Comparison of ENCODE assay signal across 20 cellular contexts in genomic region chr10:10665750-10666149, GRCh38.
DNase-seq lines count a peak whose midpoint lies in the region; ATAC-seq and TF ChIP-seq lines count a peak whose summit lies in the region.
"Had no signal": no experiment of that assay in that cellular context is flagged by ENCODE, and none has a peak within 500 bp of the region (broad histone marks: within the 10 kb centered on the region; RNA-seq: fewer than 3 reads in every experiment).

No MANE protein-coding gene starts in this region.

- H4K20me1 ChIP-seq in GM23338 (replicated peaks; ENCODE audit: insufficient read depth) (no peaks in the 10 kb centered on the region), neural progenitor cell (ENCODE audit: low read depth) (no peaks in the 10 kb centered on the region)
- H4K20me1 ChIP-seq: BLaER1 had no signal

- H3K4me2 ChIP-seq in GM23338, result no peak overlapping the region
- H3K4me2 ChIP-seq in neural progenitor cell, result no peak overlapping the region
- H3K4me2 ChIP-seq: BLaER1 had no signal

- no peak overlapping the region for H3K9ac ChIP-seq in neural progenitor cell
- H3K9ac ChIP-seq: BLaER1 had no signal

- H3K4me3 Mint-ChIP-seq in GM23338, result no peak overlapping the region
- H3K4me3 Mint-ChIP-seq in neural progenitor cell, result no peak overlapping the region
- H3K4me3 Mint-ChIP-seq: CD14-positive monocyte; CD4-positive, alpha-beta memory T cell; HFFc6 had no signal

- no peak for TF ChIP-seq POLR2A in testis (IDR thresholded peaks at IDR 0.05)
- no peak for TF ChIP-seq POLR2A in sigmoid colon (IDR thresholded peaks at IDR 0.05)

- H3K27me3 Mint-ChIP-seq in GM23338 (ENCODE audit: insufficient read depth, low read depth, poor library complexity) (peaks cover 6% of the 10 kb centered on the region), neural progenitor cell (ENCODE audit: insufficient read depth, low read depth) (peaks cover 7% of the 10 kb centered on the region)

- H3K4me1 ChIP-seq in right atrium auricular region (peaks cover 0 to 11% of the 10 kb centered on the region in 2 donors), GM23338 (ENCODE audit: insufficient read depth) (no peaks in the 10 kb centered on the region), neural progenitor cell (no peaks in the 10 kb centered on the region), testis (no peaks in the 10 kb centered on the region), sigmoid colon (peaks cover 0 to 20% (median 12%) of the 10 kb centered on the region in 4 donors)
- H3K4me1 ChIP-seq: BLaER1 had no signal

- H3K9me3 ChIP-seq in right atrium auricular region (no peaks in the 10 kb centered on the region), neural progenitor cell (ENCODE audit: low read depth) (no peaks in the 10 kb centered on the region), testis (no peaks in the 10 kb centered on the region), sigmoid colon (no peaks in the 10 kb centered on the region)
- H3K9me3 ChIP-seq: BLaER1 had no signal

- H3K27ac ChIP-seq in right atrium auricular region, result no peak overlapping the region
- no peak overlapping the region for H3K27ac ChIP-seq in GM23338 (ENCODE audit: low read depth)
- no peak overlapping the region for H3K27ac ChIP-seq in neural progenitor cell
- H3K27ac ChIP-seq in testis, result no peak overlapping the region
- H3K27ac ChIP-seq in sigmoid colon, result no peak overlapping the region
- H3K27ac ChIP-seq: BLaER1 had no signal

- H3K9me2 ChIP-seq in GM23338 (ENCODE audit: insufficient read depth), result no peaks in the 10 kb centered on the region

- H3K36me3 ChIP-seq in right atrium auricular region (no peaks in the 10 kb centered on the region), GM23338 (ENCODE audit: insufficient read depth) (no peaks in the 10 kb centered on the region), neural progenitor cell (no peaks in the 10 kb centered on the region), testis (ENCODE audit: low read depth, missing control alignments) (no peaks in the 10 kb centered on the region), sigmoid colon (no peaks in the 10 kb centered on the region)
- H3K36me3 ChIP-seq: BLaER1 had no signal

- H3K4me1 Mint-ChIP-seq in GM23338 (no peaks in the 10 kb centered on the region), neural progenitor cell (peaks cover 34% of the 10 kb centered on the region)
- H3K4me1 Mint-ChIP-seq: CD4-positive, alpha-beta memory T cell had no signal

- TF ChIP-seq CTCF in right atrium auricular region (IDR thresholded peaks at IDR 0.05) (no peak), GM23338 (conservative IDR thresholded peaks at IDR 0.05; ENCODE audit: low read depth in 2 of 2) (no peak), neural progenitor cell (IDR thresholded peaks at IDR 0.05) (no peak), testis (IDR thresholded peaks at IDR 0.05) (no peak), sigmoid colon (IDR thresholded peaks at IDR 0.05) (no peak)

- no peak for TF ChIP-seq EP300 in sigmoid colon (IDR thresholded peaks at IDR 0.05)

- intact Hi-C loops in Right ventricle myocardium superior (cut with DNase I) (no loop called here), testis (cut with DNase I; ENCODE audit: low total_unique reads) (no loop called here), sigmoid colon (cut with DNase I) (no loop called here)

- H3F3A ChIP-seq in GM23338 (replicated peaks; ENCODE audit: low read depth), result no peaks in the 10 kb centered on the region
- H3F3A ChIP-seq in neural progenitor cell (ENCODE audit: low read depth), result no peaks in the 10 kb centered on the region

- H3K27me3 ChIP-seq in right atrium auricular region, result no peaks in the 10 kb centered on the region
- no peaks in the 10 kb centered on the region for H3K27me3 ChIP-seq in GM23338 (ENCODE audit: insufficient read depth)
- H3K27me3 ChIP-seq in neural progenitor cell, result no peaks in the 10 kb centered on the region
- H3K27me3 ChIP-seq in testis, result no peaks in the 10 kb centered on the region
- no peaks in the 10 kb centered on the region for H3K27me3 ChIP-seq in sigmoid colon
- H3K27me3 ChIP-seq: BLaER1 had no signal

- H3K4me3 ChIP-seq in right atrium auricular region (no peak overlapping the region), GM23338 (no peak overlapping the region), neural progenitor cell (no peak overlapping the region), testis (no peak overlapping the region), sigmoid colon (no peak overlapping the region)
- H3K4me3 ChIP-seq: BLaER1, GM12878 had no signal

- DNase-seq in Right ventricle myocardium superior (no peak), right atrium auricular region (ENCODE audit: low spot score) (no peak), GM23338 (ENCODE audit: low spot score) (no peak), neural progenitor cell (ENCODE audit: low spot score) (no peak), testis (peak; percentile 42), sigmoid colon (no peak)
- DNase-seq in stimulated activated naive CD4-positive, alpha-beta T cell (lab: John Stamatoyannopoulos, UW), result no peak
- DNase-seq: 8988T; CD4-positive, alpha-beta memory T cell; DMS153; DMS79 treated with DMSO at 0.1 percent for 48 hours; GOT3; H7; HFFc6; IMR-90 had no signal

- H2AFZ ChIP-seq in GM23338 (peak overlapping the region; percentile 66; the same call in 1 of the 2 replicates), neural progenitor cell (replicated peaks) (peak overlapping the region; percentile 0)

- H3K79me2 ChIP-seq in GM23338 (replicated peaks; ENCODE audit: insufficient read depth), result no peaks in the 10 kb centered on the region
- H3K79me2 ChIP-seq in neural progenitor cell (ENCODE audit: low read depth), result no peaks in the 10 kb centered on the region

- WGBS in testis, 2 donors, result 20 to 25% methylated on average over 6 of the region's 6 CpGs
- WGBS in sigmoid colon, 2 donors, result 73 to 93% methylated on average over 6 of the region's 6 CpGs

- ATAC-seq in Right ventricle myocardium superior (ENCODE audit: poor library complexity) (peak; percentile 71), GM23338 (no peak), HG03196 (IDR thresholded peaks at IDR 0.05; ENCODE audit: unreplicated experiment) (no peak)
- ATAC-seq: GM12878, HCT116 had no signal

- H3K27ac Mint-ChIP-seq in GM23338 (no peak overlapping the region), neural progenitor cell (no peak overlapping the region)
- H3K27ac Mint-ChIP-seq: CD14-positive monocyte, HFFc6 had no signal

- H3K9me3 Mint-ChIP-seq in GM23338 (no peaks in the 10 kb centered on the region), neural progenitor cell (peaks cover 8% of the 10 kb centered on the region)
- H3K9me3 Mint-ChIP-seq: CD14-positive monocyte had no signal

- H3K36me3 Mint-ChIP-seq in GM23338 (ENCODE audit: low read depth), result no peaks in the 10 kb centered on the region
- H3K36me3 Mint-ChIP-seq in neural progenitor cell, result peaks cover 2% of the 10 kb centered on the region
- H3K36me3 Mint-ChIP-seq: CD14-positive monocyte; CD4-positive, alpha-beta memory T cell had no signal

TF ChIP-seq in GM23338, 12 proteins besides CTCF, POLR2A, EP300 and RAD21:
- TF ChIP-seq ZNF114 (CRISPR knock-in tag; IDR thresholded peaks at IDR 0.05), result no peak
